In the genomic region with DNA sequence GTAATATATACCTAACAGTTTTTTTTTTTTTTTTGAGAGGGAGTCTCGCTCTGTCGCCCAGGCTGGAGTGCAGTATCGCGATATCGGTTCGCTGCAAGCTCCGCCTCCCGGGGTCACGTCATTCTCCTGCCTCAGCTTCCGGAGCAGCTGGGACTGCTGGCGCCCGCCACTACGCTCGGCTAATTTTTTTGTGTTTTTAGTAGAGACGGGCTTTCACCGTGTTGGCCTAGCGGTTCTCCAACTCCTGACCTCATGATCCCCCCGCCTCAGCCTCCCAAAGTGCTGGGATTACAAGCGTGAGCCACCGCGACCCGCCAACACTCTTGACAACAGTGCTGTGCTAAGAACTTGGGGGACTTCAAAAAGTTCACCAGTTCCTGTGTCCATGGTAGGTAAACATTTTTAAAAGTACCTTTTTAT, we compare ENCODE assay signal across 1 cellular context.
A peak's percentile ranks its signal among the peaks of the same experiment; 100 is the strongest.
TF ChIP-seq lines count a peak whose summit lies in the region.

No MANE protein-coding gene starts in this region.

TF ChIP-seq in K562, 482 proteins besides CTCF, POLR2A, EP300 and RAD21 (continued from another document and continues in another):
- TF ChIP-seq, protein P1, sequence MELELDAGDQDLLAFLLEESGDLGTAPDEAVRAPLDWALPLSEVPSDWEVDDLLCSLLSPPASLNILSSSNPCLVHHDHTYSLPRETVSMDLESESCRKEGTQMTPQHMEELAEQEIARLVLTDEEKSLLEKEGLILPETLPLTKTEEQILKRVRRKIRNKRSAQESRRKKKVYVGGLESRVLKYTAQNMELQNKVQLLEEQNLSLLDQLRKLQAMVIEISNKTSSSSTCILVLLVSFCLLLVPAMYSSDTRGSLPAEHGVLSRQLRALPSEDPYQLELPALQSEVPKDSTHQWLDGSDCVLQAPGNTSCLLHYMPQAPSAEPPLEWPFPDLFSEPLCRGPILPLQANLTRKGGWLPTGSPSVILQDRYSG (tag; conservative IDR thresholded peaks at IDR 0.05; ENCODE audit: low read depth), result no peak
- peak; percentile 91 for TF ChIP-seq ZNF384 (IDR thresholded peaks at IDR 0.05; ENCODE audit: low read depth, low read length)
- TF ChIP-seq, protein P2, sequence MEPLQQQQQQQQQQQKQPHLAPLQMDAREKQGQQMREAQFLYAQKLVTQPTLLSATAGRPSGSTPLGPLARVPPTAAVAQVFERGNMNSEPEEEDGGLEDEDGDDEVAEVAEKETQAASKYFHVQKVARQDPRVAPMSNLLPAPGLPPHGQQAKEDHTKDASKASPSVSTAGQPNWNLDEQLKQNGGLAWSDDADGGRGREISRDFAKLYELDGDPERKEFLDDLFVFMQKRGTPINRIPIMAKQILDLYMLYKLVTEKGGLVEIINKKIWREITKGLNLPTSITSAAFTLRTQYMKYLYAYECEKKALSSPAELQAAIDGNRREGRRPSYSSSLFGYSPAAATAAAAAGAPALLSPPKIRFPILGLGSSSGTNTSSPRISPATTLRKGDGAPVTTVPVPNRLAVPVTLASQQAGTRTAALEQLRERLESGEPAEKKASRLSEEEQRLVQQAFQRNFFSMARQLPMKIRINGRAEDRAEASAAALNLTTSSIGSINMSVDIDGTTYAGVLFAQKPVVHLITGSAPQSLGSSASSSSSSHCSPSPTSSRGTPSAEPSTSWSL (CRISPR knock-in tag; IDR thresholded peaks at IDR 0.05; ENCODE audit: borderline replicate concordance), result no peak
- no peak for TF ChIP-seq HNRNPK (IDR thresholded peaks at IDR 0.05; ENCODE audit: low read depth, low read length, poor library complexity, severe bottlenecking)
- TF ChIP-seq CC2D1A (IDR thresholded peaks at IDR 0.05), result peak; percentile 71; the same call in 1 of the 2 replicates
- peak; percentile 58; the same call in 1 of the 2 replicates for TF ChIP-seq CREB1 (IDR thresholded peaks at IDR 0.05)
- TF ChIP-seq CREB1 (CRISPR knock-in tag; IDR thresholded peaks at IDR 0.05), result 0 out of 2 replicates have a peak, but pooled peaks have one; percentile 38
- TF ChIP-seq, protein P3, sequence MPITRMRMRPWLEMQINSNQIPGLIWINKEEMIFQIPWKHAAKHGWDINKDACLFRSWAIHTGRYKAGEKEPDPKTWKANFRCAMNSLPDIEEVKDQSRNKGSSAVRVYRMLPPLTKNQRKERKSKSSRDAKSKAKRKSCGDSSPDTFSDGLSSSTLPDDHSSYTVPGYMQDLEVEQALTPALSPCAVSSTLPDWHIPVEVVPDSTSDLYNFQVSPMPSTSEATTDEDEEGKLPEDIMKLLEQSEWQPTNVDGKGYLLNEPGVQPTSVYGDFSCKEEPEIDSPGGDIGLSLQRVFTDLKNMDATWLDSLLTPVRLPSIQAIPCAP (CRISPR knock-in tag; IDR thresholded peaks at IDR 0.05; ENCODE audit: borderline replicate concordance), result no peak
- peak; percentile 65 for TF ChIP-seq ETV1 (tag; conservative IDR thresholded peaks at IDR 0.05; ENCODE audit: low read depth)
- TF ChIP-seq, protein P4, sequence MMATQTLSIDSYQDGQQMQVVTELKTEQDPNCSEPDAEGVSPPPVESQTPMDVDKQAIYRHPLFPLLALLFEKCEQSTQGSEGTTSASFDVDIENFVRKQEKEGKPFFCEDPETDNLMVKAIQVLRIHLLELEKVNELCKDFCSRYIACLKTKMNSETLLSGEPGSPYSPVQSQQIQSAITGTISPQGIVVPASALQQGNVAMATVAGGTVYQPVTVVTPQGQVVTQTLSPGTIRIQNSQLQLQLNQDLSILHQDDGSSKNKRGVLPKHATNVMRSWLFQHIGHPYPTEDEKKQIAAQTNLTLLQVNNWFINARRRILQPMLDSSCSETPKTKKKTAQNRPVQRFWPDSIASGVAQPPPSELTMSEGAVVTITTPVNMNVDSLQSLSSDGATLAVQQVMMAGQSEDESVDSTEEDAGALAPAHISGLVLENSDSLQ (IDR thresholded peaks at IDR 0.05), result peak; percentile 48; the same call in 1 of the 2 replicates
- TF ChIP-seq, protein P5, sequence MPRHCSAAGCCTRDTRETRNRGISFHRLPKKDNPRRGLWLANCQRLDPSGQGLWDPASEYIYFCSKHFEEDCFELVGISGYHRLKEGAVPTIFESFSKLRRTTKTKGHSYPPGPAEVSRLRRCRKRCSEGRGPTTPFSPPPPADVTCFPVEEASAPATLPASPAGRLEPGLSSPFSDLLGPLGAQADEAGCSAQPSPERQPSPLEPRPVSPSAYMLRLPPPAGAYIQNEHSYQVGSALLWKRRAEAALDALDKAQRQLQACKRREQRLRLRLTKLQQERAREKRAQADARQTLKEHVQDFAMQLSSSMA (CRISPR knock-in tag; IDR thresholded peaks at IDR 0.05), result no peak
- 0 out of 2 replicates have a peak, but pooled peaks have one; percentile 23 for TF ChIP-seq POLR2AphosphoS5 (IDR thresholded peaks at IDR 0.05; ENCODE audit: control insufficient read depth, insufficient read depth, low read depth, low read length)
- 0 out of 2 replicates have a peak, but pooled peaks have one; percentile 30 for TF ChIP-seq MTA1 (IDR thresholded peaks at IDR 0.05; ENCODE audit: borderline replicate concordance)
- peak; percentile 64 for TF ChIP-seq ETV5 (CRISPR knock-in tag; IDR thresholded peaks at IDR 0.05; ENCODE audit: low read depth)
- TF ChIP-seq BCOR (IDR thresholded peaks at IDR 0.05), result no peak
- no peak for TF ChIP-seq NONO (IDR thresholded peaks at IDR 0.05; ENCODE audit: low read depth in 2 of 2, low read length in 1 of 2)
- peak; percentile 79; the same call in 1 of the 2 replicates for TF ChIP-seq ZBED1 (IDR thresholded peaks at IDR 0.05)
- 0 out of 2 replicates have a peak, but pooled peaks have one; percentile 18 for TF ChIP-seq ZFX (CRISPR knock-in tag; IDR thresholded peaks at IDR 0.05)
- TF ChIP-seq NR2C2 (CRISPR knock-in tag; IDR thresholded peaks at IDR 0.05), result no peak
- peak; percentile 83 for TF ChIP-seq NR2C2 (tag; IDR thresholded peaks at IDR 0.05)
- TF ChIP-seq RBM34 (IDR thresholded peaks at IDR 0.05; ENCODE audit: borderline replicate concordance, insufficient read depth, low read length), result no peak
- no peak for TF ChIP-seq ZNF57 (CRISPR knock-in tag; IDR thresholded peaks at IDR 0.05)
- TF ChIP-seq, protein P6, sequence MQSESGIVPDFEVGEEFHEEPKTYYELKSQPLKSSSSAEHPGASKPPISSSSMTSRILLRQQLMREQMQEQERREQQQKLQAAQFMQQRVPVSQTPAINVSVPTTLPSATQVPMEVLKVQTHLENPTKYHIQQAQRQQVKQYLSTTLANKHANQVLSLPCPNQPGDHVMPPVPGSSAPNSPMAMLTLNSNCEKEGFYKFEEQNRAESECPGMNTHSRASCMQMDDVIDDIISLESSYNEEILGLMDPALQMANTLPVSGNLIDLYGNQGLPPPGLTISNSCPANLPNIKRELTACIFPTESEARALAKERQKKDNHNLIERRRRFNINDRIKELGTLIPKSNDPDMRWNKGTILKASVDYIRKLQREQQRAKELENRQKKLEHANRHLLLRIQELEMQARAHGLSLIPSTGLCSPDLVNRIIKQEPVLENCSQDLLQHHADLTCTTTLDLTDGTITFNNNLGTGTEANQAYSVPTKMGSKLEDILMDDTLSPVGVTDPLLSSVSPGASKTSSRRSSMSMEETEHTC (IDR thresholded peaks at IDR 0.05), result no peak
- no peak for TF ChIP-seq ZNF232 (CRISPR knock-in tag; IDR thresholded peaks at IDR 0.05)
- TF ChIP-seq GATA2 (CRISPR knock-in tag; IDR thresholded peaks at IDR 0.05), result no peak
- no peak for TF ChIP-seq ZNF197 (CRISPR knock-in tag; IDR thresholded peaks at IDR 0.05; ENCODE audit: low read depth)
- TF ChIP-seq CHD2 (IDR thresholded peaks at IDR 0.05; ENCODE audit: low read depth, low read length), result peak; percentile 97
- TF ChIP-seq ILF3 (IDR thresholded peaks at IDR 0.05; ENCODE audit: borderline replicate concordance), result no peak
- TF ChIP-seq, protein P7, sequence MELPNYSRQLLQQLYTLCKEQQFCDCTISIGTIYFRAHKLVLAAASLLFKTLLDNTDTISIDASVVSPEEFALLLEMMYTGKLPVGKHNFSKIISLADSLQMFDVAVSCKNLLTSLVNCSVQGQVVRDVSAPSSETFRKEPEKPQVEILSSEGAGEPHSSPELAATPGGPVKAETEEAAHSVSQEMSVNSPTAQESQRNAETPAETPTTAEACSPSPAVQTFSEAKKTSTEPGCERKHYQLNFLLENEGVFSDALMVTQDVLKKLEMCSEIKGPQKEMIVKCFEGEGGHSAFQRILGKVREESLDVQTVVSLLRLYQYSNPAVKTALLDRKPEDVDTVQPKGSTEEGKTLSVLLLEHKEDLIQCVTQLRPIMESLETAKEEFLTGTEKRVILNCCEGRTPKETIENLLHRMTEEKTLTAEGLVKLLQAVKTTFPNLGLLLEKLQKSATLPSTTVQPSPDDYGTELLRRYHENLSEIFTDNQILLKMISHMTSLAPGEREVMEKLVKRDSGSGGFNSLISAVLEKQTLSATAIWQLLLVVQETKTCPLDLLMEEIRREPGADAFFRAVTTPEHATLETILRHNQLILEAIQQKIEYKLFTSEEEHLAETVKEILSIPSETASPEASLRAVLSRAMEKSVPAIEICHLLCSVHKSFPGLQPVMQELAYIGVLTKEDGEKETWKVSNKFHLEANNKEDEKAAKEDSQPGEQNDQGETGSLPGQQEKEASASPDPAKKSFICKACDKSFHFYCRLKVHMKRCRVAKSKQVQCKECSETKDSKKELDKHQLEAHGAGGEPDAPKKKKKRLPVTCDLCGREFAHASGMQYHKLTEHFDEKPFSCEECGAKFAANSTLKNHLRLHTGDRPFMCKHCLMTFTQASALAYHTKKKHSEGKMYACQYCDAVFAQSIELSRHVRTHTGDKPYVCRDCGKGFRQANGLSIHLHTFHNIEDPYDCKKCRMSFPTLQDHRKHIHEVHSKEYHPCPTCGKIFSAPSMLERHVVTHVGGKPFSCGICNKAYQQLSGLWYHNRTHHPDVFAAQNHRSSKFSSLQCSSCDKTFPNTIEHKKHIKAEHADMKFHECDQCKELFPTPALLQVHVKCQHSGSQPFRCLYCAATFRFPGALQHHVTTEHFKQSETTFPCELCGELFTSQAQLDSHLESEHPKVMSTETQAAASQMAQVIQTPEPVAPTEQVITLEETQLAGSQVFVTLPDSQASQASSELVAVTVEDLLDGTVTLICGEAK (IDR thresholded peaks at IDR 0.05), result peak; percentile 38; the same call in 1 of the 2 replicates
- TF ChIP-seq, protein P7 (CRISPR knock-in tag; IDR thresholded peaks at IDR 0.05), result no peak
- TF ChIP-seq BHLHE40 (IDR thresholded peaks at IDR 0.05; ENCODE audit: low read length), result no peak
- no peak for TF ChIP-seq CREBBP (IDR thresholded peaks at IDR 0.05; ENCODE audit: low read depth, low read length)
- peak; percentile 73 for TF ChIP-seq GABPA (tag; conservative IDR thresholded peaks at IDR 0.05; ENCODE audit: low read depth)
- no peak for TF ChIP-seq FOXA3 (CRISPR knock-in tag; conservative IDR thresholded peaks at IDR 0.05 in 1 of 2, IDR thresholded peaks at IDR 0.05 in 1 of 2)
- TF ChIP-seq, protein P8, sequence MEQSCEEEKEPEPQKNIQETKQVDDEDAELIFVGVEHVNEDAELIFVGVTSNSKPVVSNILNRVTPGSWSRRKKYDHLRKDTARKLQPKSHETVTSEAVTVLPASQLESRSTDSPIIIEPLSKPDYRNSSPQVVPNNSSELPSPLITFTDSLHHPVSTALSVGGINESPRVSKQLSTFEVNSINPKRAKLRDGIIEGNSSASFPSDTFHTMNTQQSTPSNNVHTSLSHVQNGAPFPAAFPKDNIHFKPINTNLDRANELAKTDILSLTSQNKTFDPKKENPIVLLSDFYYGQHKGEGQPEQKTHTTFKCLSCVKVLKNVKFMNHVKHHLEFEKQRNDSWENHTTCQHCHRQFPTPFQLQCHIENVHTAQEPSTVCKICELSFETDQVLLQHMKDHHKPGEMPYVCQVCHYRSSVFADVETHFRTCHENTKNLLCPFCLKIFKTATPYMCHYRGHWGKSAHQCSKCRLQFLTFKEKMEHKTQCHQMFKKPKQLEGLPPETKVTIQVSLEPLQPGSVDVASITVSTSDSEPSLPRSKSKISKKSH (CRISPR knock-in tag; IDR thresholded peaks at IDR 0.05), result no peak
- TF ChIP-seq ZEB2 (IDR thresholded peaks at IDR 0.05), result no peak
- TF ChIP-seq ARHGAP35 (IDR thresholded peaks at IDR 0.05; ENCODE audit: partially characterized antibody), result peak; percentile 87
- TF ChIP-seq, protein P9, sequence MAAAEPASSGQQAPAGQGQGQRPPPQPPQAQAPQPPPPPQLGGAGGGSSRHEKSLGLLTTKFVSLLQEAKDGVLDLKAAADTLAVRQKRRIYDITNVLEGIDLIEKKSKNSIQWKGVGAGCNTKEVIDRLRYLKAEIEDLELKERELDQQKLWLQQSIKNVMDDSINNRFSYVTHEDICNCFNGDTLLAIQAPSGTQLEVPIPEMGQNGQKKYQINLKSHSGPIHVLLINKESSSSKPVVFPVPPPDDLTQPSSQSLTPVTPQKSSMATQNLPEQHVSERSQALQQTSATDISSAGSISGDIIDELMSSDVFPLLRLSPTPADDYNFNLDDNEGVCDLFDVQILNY (CRISPR knock-in tag; IDR thresholded peaks at IDR 0.05), result no peak
- 0 out of 2 replicates have a peak, but pooled peaks have one; percentile 24 for TF ChIP-seq TAF7 (tag; IDR thresholded peaks at IDR 0.05)
- no peak for TF ChIP-seq MAFK (IDR thresholded peaks at IDR 0.05; ENCODE audit: low read length)
- TF ChIP-seq TAL1 (IDR thresholded peaks at IDR 0.05), result no peak
- TF ChIP-seq, protein P10, sequence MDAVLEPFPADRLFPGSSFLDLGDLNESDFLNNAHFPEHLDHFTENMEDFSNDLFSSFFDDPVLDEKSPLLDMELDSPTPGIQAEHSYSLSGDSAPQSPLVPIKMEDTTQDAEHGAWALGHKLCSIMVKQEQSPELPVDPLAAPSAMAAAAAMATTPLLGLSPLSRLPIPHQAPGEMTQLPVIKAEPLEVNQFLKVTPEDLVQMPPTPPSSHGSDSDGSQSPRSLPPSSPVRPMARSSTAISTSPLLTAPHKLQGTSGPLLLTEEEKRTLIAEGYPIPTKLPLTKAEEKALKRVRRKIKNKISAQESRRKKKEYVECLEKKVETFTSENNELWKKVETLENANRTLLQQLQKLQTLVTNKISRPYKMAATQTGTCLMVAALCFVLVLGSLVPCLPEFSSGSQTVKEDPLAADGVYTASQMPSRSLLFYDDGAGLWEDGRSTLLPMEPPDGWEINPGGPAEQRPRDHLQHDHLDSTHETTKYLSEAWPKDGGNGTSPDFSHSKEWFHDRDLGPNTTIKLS (IDR thresholded peaks at IDR 0.05; ENCODE audit: borderline replicate concordance, low read depth), result peak; percentile 76
